Comparison of ENCODE assay signal across 1 cellular context in the genomic region with DNA sequence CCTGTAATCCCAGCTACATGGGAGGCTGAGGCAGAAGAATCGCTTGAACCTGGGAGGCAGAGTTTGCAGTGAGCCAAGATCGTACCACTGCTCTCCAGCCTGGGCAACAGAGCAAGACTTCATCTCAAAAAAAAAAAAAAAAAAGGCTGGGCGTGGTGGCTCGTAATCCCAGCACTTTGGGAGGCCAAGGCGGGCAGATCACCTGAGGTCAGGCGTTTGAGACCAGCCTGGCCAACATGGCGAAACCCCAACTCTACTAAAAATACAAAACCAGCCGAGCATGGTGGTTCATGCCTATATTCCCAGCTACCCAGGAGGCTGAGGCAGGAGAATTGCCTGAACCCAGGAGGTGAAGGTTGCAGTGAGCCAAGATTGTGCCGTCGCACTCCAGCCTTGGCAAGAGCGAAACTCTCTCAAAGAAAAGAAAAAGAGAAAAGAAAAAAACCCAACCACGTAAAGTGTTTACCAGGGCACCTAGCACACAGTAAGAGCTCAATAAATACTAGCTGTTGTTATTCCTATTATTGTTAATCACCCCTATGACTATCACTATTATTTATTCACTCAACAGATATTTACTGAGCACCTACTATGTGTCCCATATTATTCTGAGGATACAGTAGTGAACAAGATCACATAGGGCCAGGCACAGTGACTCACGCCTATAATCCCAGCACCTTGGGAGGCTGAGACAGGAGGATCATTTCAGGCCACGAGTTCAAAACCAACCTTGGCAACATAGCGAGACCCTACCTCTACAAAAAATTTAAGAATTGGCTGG. TPM values are rescaled to one million over a fixed set of nuclear protein-coding genes. Genes with fewer than 3 reads are reported as not detected.
"Had no signal": no experiment of that assay in that cellular context is flagged by ENCODE, and none has a peak within 500 bp of the region (broad histone marks: within the 10 kb centered on the region; RNA-seq: fewer than 3 reads in every experiment).

No MANE protein-coding gene starts in this region.

RNA-seq across cellular contexts. Expression of a gene that starts 5.2 kb away (rescaled TPM):
- total RNA-seq: occipital lobe had no signal
